In the genomic region with DNA sequence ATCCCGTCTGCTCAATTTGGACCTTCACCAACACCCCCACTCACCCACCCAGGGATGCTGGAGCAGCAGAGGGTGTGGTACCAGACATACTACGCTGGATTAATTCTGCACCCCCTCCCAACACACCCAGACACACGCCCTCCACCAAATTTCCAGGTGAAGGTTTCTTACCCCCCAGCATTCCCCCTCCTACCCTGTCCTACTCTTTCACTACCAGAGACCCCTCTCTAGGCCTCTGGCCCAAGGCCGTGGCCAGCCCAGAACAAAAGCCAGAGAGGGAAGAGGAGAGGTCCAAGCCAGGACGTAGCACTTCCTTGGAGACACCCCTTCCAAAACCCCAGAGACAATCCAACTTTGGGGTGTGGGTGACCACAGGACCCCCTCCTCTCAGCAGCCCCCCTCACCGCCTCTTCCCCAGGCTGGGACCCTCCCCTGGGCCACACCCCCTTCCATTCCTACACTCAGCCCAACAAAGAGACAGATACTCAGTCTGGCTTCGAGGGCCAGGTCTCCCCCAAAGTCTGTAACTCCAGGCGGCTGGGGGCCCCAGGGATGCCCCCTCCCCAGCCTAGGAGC, we compare ENCODE assay signal across 1 cellular context.
TF ChIP-seq lines count a peak whose summit lies in the region.

No MANE protein-coding gene starts in this region.

TF ChIP-seq in A549, 52 proteins besides CTCF, POLR2A, EP300 and RAD21:
- TF ChIP-seq TFCP2L1 (CRISPR knock-in tag; IDR thresholded peaks at IDR 0.05) (no peak), POLR2AphosphoS2 (conservative IDR thresholded peaks at IDR 0.05; ENCODE audit: low read length) (no peak), PHF8 (IDR thresholded peaks at IDR 0.05; ENCODE audit: borderline replicate concordance, low read depth) (no peak), ESRRA (IDR thresholded peaks at IDR 0.05; ENCODE audit: borderline replicate concordance, low read length) (no peak), NR3C1 (IDR thresholded peaks at IDR 0.05) (no peak), CBX2 (IDR thresholded peaks at IDR 0.05; ENCODE audit: borderline replicate concordance, low read depth) (no peak)
